ENCODE assay signal across 15 cellular contexts in genomic region chr16:80006175-80006895, GRCh38.
DNase-seq lines count a peak whose midpoint lies in the region; ATAC-seq and TF ChIP-seq lines count a peak whose summit lies in the region.
"Had no signal": no experiment of that assay in that cellular context is flagged by ENCODE, and none has a peak within 500 bp of the region (broad histone marks: within the 10 kb centered on the region; RNA-seq: fewer than 3 reads in every experiment).

No MANE protein-coding gene starts in this region.

- H3K9me3 ChIP-seq in heart left ventricle (no peaks in the 10 kb centered on the region), smooth muscle cell (replicated peaks; ENCODE audit: low read depth) (no peaks in the 10 kb centered on the region), ascending aorta (no peaks in the 10 kb centered on the region)
- H3K9me3 ChIP-seq: lower lobe of right lung, SK-N-SH, thyroid gland had no signal

- intact Hi-C loops in heart left ventricle (cut with DNase I) (loop anchor here in 1 of 10 donors (10.0 kb wide), 1 partner anchor 252 kb away; no protein-coding TSS in a partner anchor), ascending aorta (cut with DNase I) (no loop called here)

- H3K4me1 ChIP-seq in heart left ventricle (peaks cover 0 to 3% (median 0%) of the 10 kb centered on the region in 12 donors), smooth muscle cell (ENCODE audit: low read depth) (no peaks in the 10 kb centered on the region), ascending aorta (no peaks in the 10 kb centered on the region)
- H3K4me1 ChIP-seq: lower lobe of right lung, thyroid gland had no signal

- H2AFZ ChIP-seq in smooth muscle cell (ENCODE audit: low read depth): peak overlapping the region; percentile 50

- H3K4me3 ChIP-seq in heart left ventricle: no peak overlapping the region
- H3K4me3 ChIP-seq in smooth muscle cell: peak overlapping the region; percentile 9
- H3K4me3 ChIP-seq in ascending aorta: no peak overlapping the region
- H3K4me3 ChIP-seq: lower lobe of right lung, thyroid gland had no signal

- ATAC-seq in heart left ventricle: peak in 3 of 4 donors; percentile 41 to 70 (median 62)
- ATAC-seq: lower lobe of right lung had no signal

- H3K27ac ChIP-seq in heart left ventricle: peak overlapping the region in 1 of 12 donors; percentile 15
- H3K27ac ChIP-seq in smooth muscle cell (ENCODE audit: low read depth): peak overlapping the region; percentile 96
- no peak overlapping the region for H3K27ac ChIP-seq in ascending aorta
- H3K27ac ChIP-seq: 22Rv1, lower lobe of right lung, thyroid gland had no signal

- peak overlapping the region; percentile 73 for H3K9ac ChIP-seq in smooth muscle cell (ENCODE audit: low read depth)
- H3K9ac ChIP-seq: SK-N-SH had no signal

- H3K36me3 ChIP-seq in heart left ventricle: no peaks in the 10 kb centered on the region
- no peaks in the 10 kb centered on the region for H3K36me3 ChIP-seq in smooth muscle cell (ENCODE audit: low read depth)
- H3K36me3 ChIP-seq in ascending aorta: no peaks in the 10 kb centered on the region
- H3K36me3 ChIP-seq: lower lobe of right lung, thyroid gland had no signal

- H4K20me1 ChIP-seq in smooth muscle cell (ENCODE audit: low read depth): no peaks in the 10 kb centered on the region

- H3K79me2 ChIP-seq in smooth muscle cell (ENCODE audit: low read depth): no peaks in the 10 kb centered on the region

- H3K4me2 ChIP-seq in smooth muscle cell: peak overlapping the region; percentile 76
- H3K4me2 ChIP-seq: SK-N-SH had no signal

- TF ChIP-seq POLR2A in heart left ventricle (IDR thresholded peaks at IDR 0.05): no peak

- H3K27me3 ChIP-seq in heart left ventricle: peaks cover 0 to 4% (median 0%) of the 10 kb centered on the region in 9 donors
- H3K27me3 ChIP-seq in smooth muscle cell (ENCODE audit: low read depth): no peaks in the 10 kb centered on the region
- H3K27me3 ChIP-seq in ascending aorta: no peaks in the 10 kb centered on the region
- H3K27me3 ChIP-seq: thyroid gland had no signal

- TF ChIP-seq CTCF in heart left ventricle (IDR thresholded peaks at IDR 0.05) (no peak), smooth muscle cell (IDR thresholded peaks at IDR 0.05; ENCODE audit: borderline replicate concordance, insufficient read depth, poor library complexity, severe bottlenecking) (no peak), ascending aorta (IDR thresholded peaks at IDR 0.05) (no peak)

- DNase-seq in NCI-H2227 (lab: John Stamatoyannopoulos, UW; ENCODE audit: unreplicated experiment) (peak; percentile 1), NCI-H2227 treated with DMSO at 0.1 percent for 48 hours (lab: John Stamatoyannopoulos, UW) (no peak), astrocyte of the hippocampus (ENCODE audit: low read depth, low spot score) (peak; percentile 50), heart left ventricle (peak; percentile 28 to 77 (median 47)), smooth muscle cell (lab: John Stamatoyannopoulos, UW; ENCODE audit: unreplicated experiment) (peak; percentile 34), ascending aorta (ENCODE audit: low spot score in 2 of 2) (no peak), NCI-H748 (lab: John Stamatoyannopoulos, UW; ENCODE audit: unreplicated experiment) (no peak)
- DNase-seq in activated CD4-positive, alpha-beta T cell treated with anti-CD3 and anti-CD28 coated beads, Interleukin-2, amount 50 U/mL, for 48 hours: no peak
- DNase-seq: Calu3; lower lobe of right lung; NCI-H2081 treated with DMSO at 0.1 percent for 48 hours; NK-92 treated with Interleukin-12 subunit alpha and Interleukin-12 subunit beta, amount 100 ng/mL, for 24 hours; SK-N-SH; thyroid gland had no signal

- no peaks in the 10 kb centered on the region for H3F3A ChIP-seq in smooth muscle cell (ENCODE audit: low read depth)

- WGBS in heart left ventricle, 4 donors: 61 to 73% (median 64%) methylated on average over 17 of the region's 17 CpGs
- 13% methylated on average over 17 of the region's 17 CpGs for WGBS in smooth muscle cell (ENCODE audit: low lambda C conversion rate)

Comparison
In these comparisons a context has a peak if more than half of its experiments do, and no peak if none do; other contexts are left out.
1. DNase-seq: peak in NCI-H2227 (single experiment), astrocyte of the hippocampus (single experiment), heart left ventricle (5 of 5) and smooth muscle cell (single experiment); none in NCI-H2227 treated with DMSO at 0.1 percent for 48 hours (single experiment), activated CD4-positive, alpha-beta T cell treated with anti-CD3 and anti-CD28 coated beads, Interleukin-2, amount 50 U/mL, for 48 hours (0 of 2), ascending aorta (0 of 2) and NCI-H748 (single experiment).